21 cellular contexts compared by ENCODE assay signal in the genomic region with DNA sequence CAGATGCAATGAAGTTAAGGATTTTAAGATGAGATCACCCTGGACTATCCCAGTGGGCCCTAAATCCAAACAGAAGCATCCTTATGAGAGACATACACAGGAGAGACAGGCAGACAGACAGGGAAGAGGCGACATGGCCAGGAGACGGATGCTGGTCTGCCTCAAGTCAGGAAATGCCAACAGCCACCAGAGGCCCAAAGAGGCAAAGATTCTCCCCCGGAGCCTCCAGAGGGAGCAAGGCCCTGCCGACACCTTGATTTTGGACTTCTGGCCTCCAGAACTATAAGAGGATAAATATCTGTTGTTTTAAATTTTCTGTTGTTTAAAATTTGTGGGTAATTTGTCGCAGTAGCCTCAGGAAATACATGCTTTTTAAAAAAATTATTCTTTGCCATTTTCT.
"Had no signal": no experiment of that assay in that cellular context is flagged by ENCODE, and none has a peak within 500 bp of the region (broad histone marks: within the 10 kb centered on the region; RNA-seq: fewer than 3 reads in every experiment).

No MANE protein-coding gene starts in this region.

- H3K36me3 ChIP-seq: adrenal gland, cardiac muscle cell, lower lobe of right lung, neutrophil, tibial nerve had no signal

- H3K27ac ChIP-seq: adrenal gland, cardiac muscle cell, dorsolateral prefrontal cortex, foreskin keratinocyte, hepatocyte, lower lobe of right lung, neutrophil, parathyroid adenoma, tibial nerve had no signal

- H3K4me1 ChIP-seq: foreskin keratinocyte, lower lobe of right lung, parathyroid adenoma, tibial nerve had no signal

- H3K36me3 Mint-ChIP-seq: activated naive CD4-positive, alpha-beta T cell treated with anti-CD3 and anti-CD28 coated beads, Interleukin-2, amount 50 U/mL, for 72 hours; mesothelial cell of epicardium; natural killer cell treated with Interleukin-12 subunit alpha and Interleukin-12 subunit beta and Interleukin-15 and Interleukin-18, amount 100 ng/mL, for 72 hours; T-cell had no signal

- H3K4me3 Mint-ChIP-seq: activated CD4-positive, alpha-beta T cell treated with anti-CD3 and anti-CD28 coated beads, Interleukin-2, amount 10 ng/mL, durations not matched to agents 24 days and 14 days; activated T-helper 1 cell treated with anti-CD3 and anti-CD28 coated beads, Interleukin-12 subunit alpha, Interleukin-12 subunit beta, Interleukin-2, Interleukin-4 antibody, amounts not matched to agents 30 ng/mL and 10 ng/mL and 1 ng/mL, durations not matched to agents 14 hours and 24 hours and 36 hours; mesothelial cell of epicardium; natural killer cell treated with Interleukin-12 subunit alpha and Interleukin-12 subunit beta and Interleukin-15 and Interleukin-18, amount 100 ng/mL, for 72 hours; T-cell had no signal

- H3K27ac Mint-ChIP-seq: activated CD4-positive, alpha-beta T cell treated with anti-CD3 and anti-CD28 coated beads, Interleukin-2, amount 10 ng/mL, durations not matched to agents 24 days and 14 days; activated naive CD4-positive, alpha-beta T cell treated with anti-CD3 and anti-CD28 coated beads, Interleukin-2, amount 50 U/mL, for 72 hours; activated T-helper 1 cell treated with anti-CD3 and anti-CD28 coated beads, Interleukin-12 subunit alpha, Interleukin-12 subunit beta, Interleukin-2, Interleukin-4 antibody, amounts not matched to agents 30 ng/mL and 10 ng/mL and 1 ng/mL, durations not matched to agents 14 hours and 24 hours and 36 hours; mesothelial cell of epicardium; natural killer cell treated with Interleukin-12 subunit alpha and Interleukin-12 subunit beta and Interleukin-15 and Interleukin-18, amount 100 ng/mL, for 72 hours; T-cell had no signal

- H3K9me3 Mint-ChIP-seq: activated CD4-positive, alpha-beta T cell treated with anti-CD3 and anti-CD28 coated beads, Interleukin-2, amount 10 ng/mL, durations not matched to agents 24 days and 14 days; activated naive CD4-positive, alpha-beta T cell treated with anti-CD3 and anti-CD28 coated beads, Interleukin-2, amount 50 U/mL, for 72 hours; activated T-helper 1 cell treated with anti-CD3 and anti-CD28 coated beads, Interleukin-12 subunit alpha, Interleukin-12 subunit beta, Interleukin-2, Interleukin-4 antibody, amounts not matched to agents 30 ng/mL and 10 ng/mL and 1 ng/mL, durations not matched to agents 14 hours and 24 hours and 36 hours; natural killer cell treated with Interleukin-12 subunit alpha and Interleukin-12 subunit beta and Interleukin-15 and Interleukin-18, amount 100 ng/mL, for 72 hours; T-cell had no signal

- H3K9ac ChIP-seq: parathyroid adenoma had no signal

- H3K4me1 Mint-ChIP-seq: activated CD4-positive, alpha-beta T cell treated with anti-CD3 and anti-CD28 coated beads, Interleukin-2, amount 10 ng/mL, durations not matched to agents 24 days and 14 days; T-cell had no signal

- H3K4me3 ChIP-seq: adrenal gland, cardiac muscle cell, dorsolateral prefrontal cortex, hepatocyte, lower lobe of right lung, tibial nerve had no signal

- H3K9me3 ChIP-seq: adrenal gland, lower lobe of right lung, neutrophil had no signal

- DNase-seq: activated CD4-positive, alpha-beta T cell treated with anti-CD3 and anti-CD28 coated beads, Interleukin-2, amount 10 ng/mL, durations not matched to agents 24 days and 14 days; activated CD4-positive, CD25-positive, alpha-beta regulatory T cell; activated gamma-delta T cell treated with Interleukin-2 at 50 U/mL for 16 hours; activated T-cell treated with anti-CD3 and anti-CD28 coated beads for 4 hours; foreskin keratinocyte; left colon; lower lobe of right lung; stimulated activated naive CD8-positive, alpha-beta T cell treated with anti-CD3 and anti-CD28 coated beads, Interleukin-15, Interleukin-2, amounts not matched to agents 100 U/mL and 50 U/mL, for 24 hours; substantia nigra had no signal

- H3K27me3 ChIP-seq: adrenal gland, cardiac muscle cell, dorsolateral prefrontal cortex, hepatocyte, neutrophil, tibial nerve had no signal

- ATAC-seq: activated naive CD4-positive, alpha-beta T cell treated with anti-CD3 and anti-CD28 coated beads, Interleukin-2, amount 50 U/mL, for 72 hours; foreskin keratinocyte; left colon; lower lobe of right lung; natural killer cell treated with Interleukin-12 subunit alpha and Interleukin-12 subunit beta and Interleukin-15 and Interleukin-18, amount 100 ng/mL, for 72 hours; stimulated activated naive CD8-positive, alpha-beta T cell treated with anti-CD3 and anti-CD28 coated beads, Interleukin-15, Interleukin-2, amounts not matched to agents 100 U/mL and 50 U/mL, for 24 hours; T-cell had no signal
